Comparison of ENCODE assay signal across 1 cellular context in the genomic region with DNA sequence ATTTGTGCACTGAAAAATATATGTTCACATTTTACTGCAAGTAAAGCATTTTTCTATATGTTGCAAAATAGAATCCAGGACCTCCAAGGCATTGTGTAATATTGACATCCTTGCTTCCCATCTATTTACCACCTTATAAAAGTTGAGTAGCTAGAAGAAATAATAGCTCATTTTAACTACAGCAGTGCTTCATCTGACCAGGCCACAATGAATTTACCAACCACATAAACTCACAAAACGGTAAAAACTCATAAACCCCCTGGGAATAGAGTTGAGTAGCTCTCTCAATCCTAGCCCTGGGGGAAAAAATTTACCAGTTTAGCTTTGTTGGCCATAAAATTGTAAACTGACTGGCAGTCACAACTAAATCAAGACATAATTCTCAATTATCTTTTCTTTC.
A peak's percentile ranks its signal among the peaks of the same experiment; 100 is the strongest.
TF ChIP-seq lines count a peak whose summit lies in the region.

No MANE protein-coding gene starts in this region.

TF ChIP-seq in HepG2, 621 proteins besides CTCF, POLR2A, EP300 and RAD21:
- TF ChIP-seq RBFOX2 (IDR thresholded peaks at IDR 0.05; ENCODE audit: low read depth, low read length), result 0 out of 2 replicates have a peak, but pooled peaks have one; percentile 12
- peak in 1 of 2 experiments; percentile 3; a peak in 1 of 4 replicates for TF ChIP-seq MAFK (conservative IDR thresholded peaks at IDR 0.05 in 1 of 2, IDR thresholded peaks at IDR 0.05 in 1 of 2; ENCODE audit: low read length in 2 of 2)
- TF ChIP-seq PRDM4 (CRISPR knock-in tag; IDR thresholded peaks at IDR 0.05; ENCODE audit: borderline replicate concordance), result no peak
- peak; percentile 75 for TF ChIP-seq CEBPB (IDR thresholded peaks at IDR 0.05; ENCODE audit: borderline replicate concordance, low read depth, low read length)
TF ChIP-seq in HepG2: peak in this region for 3.
